ENCODE assay signal across 18 cellular contexts in the genomic region with DNA sequence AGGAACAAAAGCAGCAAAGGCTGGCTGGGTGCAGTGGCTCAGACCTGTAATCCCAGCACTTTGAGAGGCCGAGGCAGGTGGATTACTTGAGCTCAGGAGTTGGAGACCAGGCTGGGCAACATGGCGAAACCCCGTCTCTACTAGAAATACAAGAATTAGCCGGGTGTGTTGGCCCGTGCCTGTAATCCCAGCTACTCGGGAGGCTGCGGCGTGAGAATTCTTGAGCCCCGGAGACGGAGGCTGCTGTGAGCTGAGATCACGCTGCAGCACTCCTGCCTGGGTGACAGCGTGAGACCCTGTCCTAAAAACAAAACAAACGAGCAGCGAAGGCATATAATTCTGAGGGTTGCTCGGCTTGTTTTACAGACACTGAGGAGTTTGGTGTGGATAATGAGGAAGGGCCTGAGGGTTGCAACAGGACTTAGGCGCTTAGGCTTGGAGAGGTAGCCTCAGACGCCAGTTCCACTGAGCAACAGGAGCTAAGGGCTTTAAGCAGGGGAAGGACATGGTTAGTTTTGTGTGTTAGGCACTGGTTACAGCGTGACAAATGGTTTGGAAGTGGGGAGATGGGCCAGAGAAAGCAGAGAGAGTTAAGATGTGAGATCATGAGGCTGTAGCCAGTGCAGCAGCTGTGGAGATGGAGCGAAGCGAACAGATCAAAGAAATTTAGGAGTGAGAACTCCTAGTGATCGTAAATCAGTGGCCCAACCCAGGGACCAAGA. TPM values are rescaled to one million over a fixed set of nuclear protein-coding genes. Genes with fewer than 3 reads are reported as not detected.
A peak's percentile ranks its signal among the peaks of the same experiment; 100 is the strongest.
DNase-seq lines count a peak whose midpoint lies in the region; ATAC-seq and TF ChIP-seq lines count a peak whose summit lies in the region.
"Had no signal": no experiment of that assay in that cellular context is flagged by ENCODE, and none has a peak within 500 bp of the region (broad histone marks: within the 10 kb centered on the region; RNA-seq: fewer than 3 reads in every experiment).

No MANE protein-coding gene starts in this region.

- peak overlapping the region; percentile 91 for H3K27ac Mint-ChIP-seq in CD4-positive, alpha-beta T cell
- peak overlapping the region in 1 of 2 donors; percentile 98 for H3K27ac Mint-ChIP-seq in effector memory CD8-positive, alpha-beta T cell
- peak overlapping the region; percentile 99 for H3K27ac Mint-ChIP-seq in neural progenitor cell
- no peak overlapping the region for H3K27ac Mint-ChIP-seq in activated T-helper 1 cell treated with anti-CD3 and anti-CD28 coated beads, Interleukin-12 subunit alpha, Interleukin-12 subunit beta, Interleukin-2, Interleukin-4 antibody, amounts not matched to agents 30 ng/mL and 10 ng/mL and 1 ng/mL, durations not matched to agents 14 hours and 24 hours and 36 hours

- no peak for ATAC-seq in CD4-positive, alpha-beta T cell (ENCODE audit: poor library complexity)
- no peak for ATAC-seq in effector memory CD8-positive, alpha-beta T cell (replicated peaks)
- ATAC-seq in mucosa of descending colon, result no peak
- ATAC-seq in HG02885 (IDR thresholded peaks at IDR 0.05; ENCODE audit: poor library complexity, unreplicated experiment), result no peak

- H3K4me2 ChIP-seq in neural progenitor cell, result no peak overlapping the region

- no peaks in the 10 kb centered on the region for H3K27me3 Mint-ChIP-seq in CD4-positive, alpha-beta T cell
- H3K27me3 Mint-ChIP-seq in effector memory CD8-positive, alpha-beta T cell, result no peaks in the 10 kb centered on the region
- peaks cover 4% of the 10 kb centered on the region for H3K27me3 Mint-ChIP-seq in neural progenitor cell (ENCODE audit: insufficient read depth, low read depth)
- H3K27me3 Mint-ChIP-seq in activated T-helper 1 cell treated with anti-CD3 and anti-CD28 coated beads, Interleukin-12 subunit alpha, Interleukin-12 subunit beta, Interleukin-2, Interleukin-4 antibody, amounts not matched to agents 30 ng/mL and 10 ng/mL and 1 ng/mL, durations not matched to agents 14 hours and 24 hours and 36 hours (ENCODE audit: insufficient read depth), result peaks cover 3% of the 10 kb centered on the region

- H3K79me2 ChIP-seq in neural progenitor cell (ENCODE audit: low read depth), result peaks cover 11% of the 10 kb centered on the region

- no peak overlapping the region for H3K4me3 ChIP-seq in HUES64 (ENCODE audit: low read length)
- H3K4me3 ChIP-seq in neural progenitor cell, result no peak overlapping the region
- no peak overlapping the region for H3K4me3 ChIP-seq in mucosa of descending colon
- H3K4me3 ChIP-seq: lung had no signal

- H3K9ac ChIP-seq in HUES64 (ENCODE audit: low read depth, low read length) (0 out of 2 replicates have a peak overlapping the region, but pooled peaks have one; percentile 29), neural progenitor cell (no peak overlapping the region)

- no peak overlapping the region for H3K27ac ChIP-seq in CD4-positive, alpha-beta T cell (ENCODE audit: low read depth, low read length)
- H3K27ac ChIP-seq in HUES64 (ENCODE audit: low read depth, low read length) (no peak overlapping the region), neural progenitor cell (no peak overlapping the region)

- CTCF ChIA-PET in CD4-positive, alpha-beta T cell (lab: Charles Lee), result interaction anchor here (1.1 to 1.5 kb wide), 2 partner anchors 69 to 73 kb away, joined by 3 to 4 read pairs; no protein-coding TSS in a partner anchor

- no peaks in the 10 kb centered on the region for H3K9me3 ChIP-seq in CD4-positive, alpha-beta T cell (ENCODE audit: control insufficient read depth, low read length)
- H3K9me3 ChIP-seq in HUES64 (ENCODE audit: insufficient read depth, low read depth, low read length) (no peaks in the 10 kb centered on the region), neural progenitor cell (ENCODE audit: low read depth) (no peaks in the 10 kb centered on the region), mucosa of descending colon (no peaks in the 10 kb centered on the region)
- H3K9me3 ChIP-seq: BE2C, SK-N-SH, thyroid gland had no signal

- H3K4me3 Mint-ChIP-seq in CD4-positive, alpha-beta T cell, result no peak overlapping the region
- H3K4me3 Mint-ChIP-seq in effector memory CD8-positive, alpha-beta T cell, result peak overlapping the region; percentile 94 to 99
- H3K4me3 Mint-ChIP-seq in neural progenitor cell, result peak overlapping the region; percentile 95
- H3K4me3 Mint-ChIP-seq in activated T-helper 1 cell treated with anti-CD3 and anti-CD28 coated beads, Interleukin-12 subunit alpha, Interleukin-12 subunit beta, Interleukin-2, Interleukin-4 antibody, amounts not matched to agents 30 ng/mL and 10 ng/mL and 1 ng/mL, durations not matched to agents 14 hours and 24 hours and 36 hours, result no peak overlapping the region

- POLR2A ChIA-PET in CD4-positive, alpha-beta T cell (lab: Charles Lee), result interaction anchor here (0.7 to 2.1 kb wide), 2 partner anchors 83 to 190 kb away, joined by 3 to 13 read pairs; a partner anchor contains a TSS

- no peaks in the 10 kb centered on the region for H3K9me3 Mint-ChIP-seq in CD4-positive, alpha-beta T cell
- H3K9me3 Mint-ChIP-seq in effector memory CD8-positive, alpha-beta T cell, result no peaks in the 10 kb centered on the region
- H3K9me3 Mint-ChIP-seq in neural progenitor cell, result no peaks in the 10 kb centered on the region
- no peaks in the 10 kb centered on the region for H3K9me3 Mint-ChIP-seq in activated T-helper 1 cell treated with anti-CD3 and anti-CD28 coated beads, Interleukin-12 subunit alpha, Interleukin-12 subunit beta, Interleukin-2, Interleukin-4 antibody, amounts not matched to agents 30 ng/mL and 10 ng/mL and 1 ng/mL, durations not matched to agents 14 hours and 24 hours and 36 hours

- peak overlapping the region; percentile 51 for H2AFZ ChIP-seq in neural progenitor cell (replicated peaks)

- WGBS in HUES64, result 93% methylated on average over 21 of the region's 21 CpGs

- peaks cover 20% of the 10 kb centered on the region for H3F3A ChIP-seq in neural progenitor cell (ENCODE audit: low read depth)

- intact Hi-C loops in CD4-positive, alpha-beta T cell (cut with DNase I, micrococcal nuclease), result loop anchor here in 1 of 2 experiments (5.0 to 10.0 kb wide), 3 partner anchors 320 to 962 kb away; a partner anchor contains a TSS
- intact Hi-C loops in mucosa of descending colon (cut with DNase I, micrococcal nuclease), result no loop called here
- intact Hi-C loops in activated T-helper 1 cell treated with anti-CD3 and anti-CD28 coated beads, Interleukin-12 subunit alpha, Interleukin-12 subunit beta, Interleukin-2, Interleukin-4 antibody, amounts not matched to agents 30 ng/mL and 10 ng/mL and 1 ng/mL, durations not matched to agents 14 hours and 24 hours and 36 hours (cut with micrococcal nuclease), result loop anchor here (1.0 to 10.0 kb wide), 3 partner anchors 190 to 318 kb away; a partner anchor contains a TSS

- no peaks in the 10 kb centered on the region for H4K20me1 ChIP-seq in neural progenitor cell (ENCODE audit: low read depth)

- no peak for DNase-seq in CD4-positive, alpha-beta T cell
- no peak for DNase-seq in effector memory CD8-positive, alpha-beta T cell
- DNase-seq in neural progenitor cell (ENCODE audit: low spot score) (no peak), iPS-NIHi7 (ENCODE audit: extremely low spot score) (no peak), mucosa of descending colon (no peak)
- DNase-seq in activated T-helper 1 cell treated with anti-CD3 and anti-CD28 coated beads, Interleukin-12 subunit alpha, Interleukin-12 subunit beta, Interleukin-2, Interleukin-4 antibody, amounts not matched to agents 30 ng/mL and 10 ng/mL and 1 ng/mL, durations not matched to agents 14 hours and 24 hours and 36 hours (ENCODE audit: low spot score), result no peak
- DNase-seq: activated CD8-positive, alpha-beta memory T cell treated with anti-CD3 and anti-CD28 coated beads, Interleukin-2, amount 50 U/mL, for 48 hours; amygdala; BE2C; cortex of kidney; EL; NCI-H1105 treated with DMSO at 0.1 percent for 48 hours; NCI-H226; SK-N-SH; thyroid gland had no signal

- peaks cover 14% of the 10 kb centered on the region for H3K4me1 ChIP-seq in HUES64 (ENCODE audit: insufficient read depth, low read length)
- peaks cover 13% of the 10 kb centered on the region for H3K4me1 ChIP-seq in neural progenitor cell
- peaks cover 24% of the 10 kb centered on the region for H3K4me1 ChIP-seq in mucosa of descending colon (ENCODE audit: low read depth)

- H3K27me3 ChIP-seq in CD4-positive, alpha-beta T cell (ENCODE audit: control insufficient read depth, insufficient read depth, low read length), result no peaks in the 10 kb centered on the region
- no peaks in the 10 kb centered on the region for H3K27me3 ChIP-seq in HUES64 (ENCODE audit: insufficient read depth, low read length)
- no peaks in the 10 kb centered on the region for H3K27me3 ChIP-seq in neural progenitor cell
- H3K27me3 ChIP-seq: BE2C, thyroid gland had no signal

- H3K4me1 Mint-ChIP-seq in CD4-positive, alpha-beta T cell (ENCODE audit: low read depth), result peaks cover 28% of the 10 kb centered on the region
- H3K4me1 Mint-ChIP-seq in effector memory CD8-positive, alpha-beta T cell (ENCODE audit: low read depth in 2 of 2), result peaks cover 19 to 20% of the 10 kb centered on the region in 2 donors
- H3K4me1 Mint-ChIP-seq in neural progenitor cell, result peaks cover 41% of the 10 kb centered on the region
- H3K4me1 Mint-ChIP-seq in activated T-helper 1 cell treated with anti-CD3 and anti-CD28 coated beads, Interleukin-12 subunit alpha, Interleukin-12 subunit beta, Interleukin-2, Interleukin-4 antibody, amounts not matched to agents 30 ng/mL and 10 ng/mL and 1 ng/mL, durations not matched to agents 14 hours and 24 hours and 36 hours (ENCODE audit: low read depth), result peaks cover 29% of the 10 kb centered on the region

- H3K36me3 Mint-ChIP-seq in CD4-positive, alpha-beta T cell (ENCODE audit: low read depth), result peaks cover 8% of the 10 kb centered on the region
- peaks cover 3% of the 10 kb centered on the region for H3K36me3 Mint-ChIP-seq in effector memory CD8-positive, alpha-beta T cell (ENCODE audit: insufficient read depth)
- H3K36me3 Mint-ChIP-seq in neural progenitor cell, result no peaks in the 10 kb centered on the region
- H3K36me3 Mint-ChIP-seq in activated T-helper 1 cell treated with anti-CD3 and anti-CD28 coated beads, Interleukin-12 subunit alpha, Interleukin-12 subunit beta, Interleukin-2, Interleukin-4 antibody, amounts not matched to agents 30 ng/mL and 10 ng/mL and 1 ng/mL, durations not matched to agents 14 hours and 24 hours and 36 hours (ENCODE audit: low read depth), result peaks cover 8% of the 10 kb centered on the region

- H3K36me3 ChIP-seq in HUES64 (ENCODE audit: insufficient read depth, low read length) (no peaks in the 10 kb centered on the region), neural progenitor cell (no peaks in the 10 kb centered on the region), mucosa of descending colon (ENCODE audit: low read depth) (no peaks in the 10 kb centered on the region)
- H3K36me3 ChIP-seq: BE2C, thyroid gland had no signal

- no peak for TF ChIP-seq CTCF in CD4-positive, alpha-beta T cell (IDR thresholded peaks at IDR 0.05)
- TF ChIP-seq CTCF in neural progenitor cell (IDR thresholded peaks at IDR 0.05), result no peak
- no peak for TF ChIP-seq CTCF in mucosa of descending colon (IDR thresholded peaks at IDR 0.05)

RNA-seq across cellular contexts. Expression of a gene that starts 1.2 kb away (rescaled TPM):
- under 1 TPM; 0.53 to 0.58 TPM for total RNA-seq in CD4-positive, alpha-beta T cell
- polyA plus RNA-seq in HUES64 (2013, experiment 1 of 2), result 0.15 TPM
- polyA plus RNA-seq in HUES64 (2013, experiment 2 of 2), result 0.25 TPM
- total RNA-seq in neural progenitor cell (ENCODE audit: low replicate concordance) (0.03 TPM in 1 of 2 replicates, not detected in the other), mucosa of descending colon (1 to 10 TPM in 1 of 3 donors, under 1 TPM in 2; 0.76 to 1.9 (median 0.99) TPM)
- 0.20 and 0.44 TPM in 2 replicates for total RNA-seq in activated T-helper 1 cell treated with anti-CD3 and anti-CD28 coated beads, Interleukin-12 subunit alpha, Interleukin-12 subunit beta, Interleukin-2, Interleukin-4 antibody, amounts not matched to agents 30 ng/mL and 10 ng/mL and 1 ng/mL, durations not matched to agents 14 hours and 24 hours and 36 hours

RNA-seq across cellular contexts. Expression of a gene that starts 1.3 kb away (rescaled TPM):
- total RNA-seq in CD4-positive, alpha-beta T cell, result 10 to 100 TPM; 24.3 to 24.7 TPM
- 28.5 TPM for polyA plus RNA-seq in HUES64 (2013, experiment 1 of 2)
- polyA plus RNA-seq in HUES64 (2013, experiment 2 of 2), result 29.9 TPM
- 63.9 and 96.4 TPM in 2 replicates for total RNA-seq in neural progenitor cell (ENCODE audit: low replicate concordance)
- 10 to 100 TPM; 45.2 to 97.3 (median 91.8) TPM for total RNA-seq in mucosa of descending colon
- 64.1 and 68.0 TPM in 2 replicates for total RNA-seq in activated T-helper 1 cell treated with anti-CD3 and anti-CD28 coated beads, Interleukin-12 subunit alpha, Interleukin-12 subunit beta, Interleukin-2, Interleukin-4 antibody, amounts not matched to agents 30 ng/mL and 10 ng/mL and 1 ng/mL, durations not matched to agents 14 hours and 24 hours and 36 hours

Comparison
In these comparisons a context has a peak if more than half of its experiments do, and no peak if none do; other contexts are left out.
1. H3K4me3 Mint-ChIP-seq: peak in effector memory CD8-positive, alpha-beta T cell (2 of 2) and neural progenitor cell (single experiment); none in CD4-positive, alpha-beta T cell (single experiment) and activated T-helper 1 cell treated with anti-CD3 and anti-CD28 coated beads, Interleukin-12 subunit alpha, Interleukin-12 subunit beta, Interleukin-2, Interleukin-4 antibody, amounts not matched to agents 30 ng/mL and 10 ng/mL and 1 ng/mL, durations not matched to agents 14 hours and 24 hours and 36 hours (single experiment).